Comparison of ENCODE assay signal across 1 cellular context in the genomic region with DNA sequence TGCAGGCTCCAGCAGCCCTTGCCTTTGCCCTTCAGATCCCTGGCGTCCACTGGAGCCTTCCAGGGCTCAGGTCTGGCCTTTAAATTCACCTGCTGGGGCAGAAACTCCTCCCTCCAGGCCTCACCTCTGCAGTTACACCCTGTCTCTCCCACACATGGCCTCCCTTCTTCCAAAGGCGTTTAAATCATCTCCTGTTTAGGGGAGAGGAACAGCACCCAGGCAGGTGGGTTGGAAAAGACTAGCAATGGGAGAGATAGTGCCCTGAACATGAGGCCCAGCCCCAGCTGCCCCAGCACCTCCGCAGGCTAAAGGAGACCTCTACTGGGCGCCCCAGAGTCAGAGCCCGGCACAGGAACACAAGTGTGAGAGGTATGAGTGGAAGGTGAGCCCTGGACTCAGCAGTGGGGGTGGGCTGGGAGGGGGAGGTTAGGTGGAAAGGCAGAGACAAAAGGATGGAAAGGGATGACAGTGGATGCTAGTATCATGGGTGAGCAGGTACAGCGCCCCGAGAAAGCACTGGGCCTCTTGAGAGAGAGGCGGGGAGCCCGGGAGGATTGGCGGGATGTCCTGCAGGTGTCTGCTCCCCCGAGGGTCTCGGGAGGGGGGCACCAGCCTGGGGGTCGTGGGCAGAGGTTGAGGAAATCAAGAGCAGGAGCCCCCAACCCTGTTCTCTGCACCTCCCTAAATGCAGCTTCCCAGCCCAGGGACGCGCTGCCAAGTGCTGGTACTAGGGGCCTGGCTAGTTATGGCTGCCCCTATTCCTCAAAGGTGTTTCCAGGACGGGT.
TF ChIP-seq lines count a peak whose summit lies in the region.

A gene with protein sequence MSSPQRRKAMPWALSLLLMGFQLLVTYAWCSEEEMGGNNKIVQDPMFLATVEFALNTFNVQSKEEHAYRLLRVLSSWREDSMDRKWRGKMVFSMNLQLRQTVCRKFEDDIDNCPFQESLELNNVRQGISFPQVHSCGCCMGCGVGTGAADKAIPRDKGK (minus strand): TSS at position 51 of the 785 bp plus-strand sequence. CDS start 53 bp downstream, outside the sequence.

TF ChIP-seq in GM12878, 131 proteins besides CTCF, POLR2A, EP300 and RAD21:
- TF ChIP-seq SMAD1 (IDR thresholded peaks at IDR 0.05; ENCODE audit: low read depth, partially characterized antibody) = no peak
- TF ChIP-seq EZH2 (IDR thresholded peaks at IDR 0.05; ENCODE audit: borderline replicate concordance, control insufficient read depth, low read depth, low read length) = no peak
- TF ChIP-seq, protein P1, sequence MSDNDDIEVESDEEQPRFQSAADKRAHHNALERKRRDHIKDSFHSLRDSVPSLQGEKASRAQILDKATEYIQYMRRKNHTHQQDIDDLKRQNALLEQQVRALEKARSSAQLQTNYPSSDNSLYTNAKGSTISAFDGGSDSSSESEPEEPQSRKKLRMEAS (IDR thresholded peaks at IDR 0.05; ENCODE audit: low read depth, low read length) = no peak
- TF ChIP-seq RCOR1 (conservative IDR thresholded peaks at IDR 0.05; ENCODE audit: low read depth, low read length) = no peak
- TF ChIP-seq PAX8 (IDR thresholded peaks at IDR 0.05) = no peak
- TF ChIP-seq, protein P2, sequence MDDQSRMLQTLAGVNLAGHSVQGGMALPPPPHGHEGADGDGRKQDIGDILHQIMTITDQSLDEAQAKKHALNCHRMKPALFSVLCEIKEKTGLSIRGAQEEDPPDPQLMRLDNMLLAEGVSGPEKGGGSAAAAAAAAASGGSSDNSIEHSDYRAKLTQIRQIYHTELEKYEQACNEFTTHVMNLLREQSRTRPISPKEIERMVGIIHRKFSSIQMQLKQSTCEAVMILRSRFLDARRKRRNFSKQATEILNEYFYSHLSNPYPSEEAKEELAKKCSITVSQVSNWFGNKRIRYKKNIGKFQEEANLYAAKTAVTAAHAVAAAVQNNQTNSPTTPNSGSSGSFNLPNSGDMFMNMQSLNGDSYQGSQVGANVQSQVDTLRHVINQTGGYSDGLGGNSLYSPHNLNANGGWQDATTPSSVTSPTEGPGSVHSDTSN (IDR thresholded peaks at IDR 0.05; ENCODE audit: insufficient replicate concordance, low read depth, low read length) = no peak
- TF ChIP-seq, protein P3, sequence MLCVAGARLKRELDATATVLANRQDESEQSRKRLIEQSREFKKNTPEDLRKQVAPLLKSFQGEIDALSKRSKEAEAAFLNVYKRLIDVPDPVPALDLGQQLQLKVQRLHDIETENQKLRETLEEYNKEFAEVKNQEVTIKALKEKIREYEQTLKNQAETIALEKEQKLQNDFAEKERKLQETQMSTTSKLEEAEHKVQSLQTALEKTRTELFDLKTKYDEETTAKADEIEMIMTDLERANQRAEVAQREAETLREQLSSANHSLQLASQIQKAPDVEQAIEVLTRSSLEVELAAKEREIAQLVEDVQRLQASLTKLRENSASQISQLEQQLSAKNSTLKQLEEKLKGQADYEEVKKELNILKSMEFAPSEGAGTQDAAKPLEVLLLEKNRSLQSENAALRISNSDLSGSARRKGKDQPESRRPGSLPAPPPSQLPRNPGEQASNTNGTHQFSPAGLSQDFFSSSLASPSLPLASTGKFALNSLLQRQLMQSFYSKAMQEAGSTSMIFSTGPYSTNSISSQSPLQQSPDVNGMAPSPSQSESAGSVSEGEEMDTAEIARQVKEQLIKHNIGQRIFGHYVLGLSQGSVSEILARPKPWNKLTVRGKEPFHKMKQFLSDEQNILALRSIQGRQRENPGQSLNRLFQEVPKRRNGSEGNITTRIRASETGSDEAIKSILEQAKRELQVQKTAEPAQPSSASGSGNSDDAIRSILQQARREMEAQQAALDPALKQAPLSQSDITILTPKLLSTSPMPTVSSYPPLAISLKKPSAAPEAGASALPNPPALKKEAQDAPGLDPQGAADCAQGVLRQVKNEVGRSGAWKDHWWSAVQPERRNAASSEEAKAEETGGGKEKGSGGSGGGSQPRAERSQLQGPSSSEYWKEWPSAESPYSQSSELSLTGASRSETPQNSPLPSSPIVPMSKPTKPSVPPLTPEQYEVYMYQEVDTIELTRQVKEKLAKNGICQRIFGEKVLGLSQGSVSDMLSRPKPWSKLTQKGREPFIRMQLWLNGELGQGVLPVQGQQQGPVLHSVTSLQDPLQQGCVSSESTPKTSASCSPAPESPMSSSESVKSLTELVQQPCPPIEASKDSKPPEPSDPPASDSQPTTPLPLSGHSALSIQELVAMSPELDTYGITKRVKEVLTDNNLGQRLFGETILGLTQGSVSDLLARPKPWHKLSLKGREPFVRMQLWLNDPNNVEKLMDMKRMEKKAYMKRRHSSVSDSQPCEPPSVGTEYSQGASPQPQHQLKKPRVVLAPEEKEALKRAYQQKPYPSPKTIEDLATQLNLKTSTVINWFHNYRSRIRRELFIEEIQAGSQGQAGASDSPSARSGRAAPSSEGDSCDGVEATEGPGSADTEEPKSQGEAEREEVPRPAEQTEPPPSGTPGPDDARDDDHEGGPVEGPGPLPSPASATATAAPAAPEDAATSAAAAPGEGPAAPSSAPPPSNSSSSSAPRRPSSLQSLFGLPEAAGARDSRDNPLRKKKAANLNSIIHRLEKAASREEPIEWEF (IDR thresholded peaks at IDR 0.05; ENCODE audit: insufficient replicate concordance, low read depth, low read length) = no peak
- TF ChIP-seq, protein P4, sequence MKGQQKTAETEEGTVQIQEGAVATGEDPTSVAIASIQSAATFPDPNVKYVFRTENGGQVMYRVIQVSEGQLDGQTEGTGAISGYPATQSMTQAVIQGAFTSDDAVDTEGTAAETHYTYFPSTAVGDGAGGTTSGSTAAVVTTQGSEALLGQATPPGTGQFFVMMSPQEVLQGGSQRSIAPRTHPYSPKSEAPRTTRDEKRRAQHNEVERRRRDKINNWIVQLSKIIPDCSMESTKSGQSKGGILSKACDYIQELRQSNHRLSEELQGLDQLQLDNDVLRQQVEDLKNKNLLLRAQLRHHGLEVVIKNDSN (IDR thresholded peaks at IDR 0.05; ENCODE audit: borderline replicate concordance, extremely low read length, insufficient read depth, low read depth, low read length) = no peak
- no peak for TF ChIP-seq CHD2 (IDR thresholded peaks at IDR 0.05; ENCODE audit: borderline replicate concordance, low read depth, low read length)
- TF ChIP-seq HDAC6 (IDR thresholded peaks at IDR 0.05; ENCODE audit: unreplicated experiment) = no peak
- TF ChIP-seq, protein P5, sequence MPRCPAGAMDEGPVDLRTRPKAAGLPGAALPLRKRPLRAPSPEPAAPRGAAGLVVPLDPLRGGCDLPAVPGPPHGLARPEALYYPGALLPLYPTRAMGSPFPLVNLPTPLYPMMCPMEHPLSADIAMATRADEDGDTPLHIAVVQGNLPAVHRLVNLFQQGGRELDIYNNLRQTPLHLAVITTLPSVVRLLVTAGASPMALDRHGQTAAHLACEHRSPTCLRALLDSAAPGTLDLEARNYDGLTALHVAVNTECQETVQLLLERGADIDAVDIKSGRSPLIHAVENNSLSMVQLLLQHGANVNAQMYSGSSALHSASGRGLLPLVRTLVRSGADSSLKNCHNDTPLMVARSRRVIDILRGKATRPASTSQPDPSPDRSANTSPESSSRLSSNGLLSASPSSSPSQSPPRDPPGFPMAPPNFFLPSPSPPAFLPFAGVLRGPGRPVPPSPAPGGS (IDR thresholded peaks at IDR 0.05; ENCODE audit: borderline replicate concordance, insufficient read depth, low read depth, low read length, poor library complexity, severe bottlenecking) = no peak
- TF ChIP-seq ZNF622 (IDR thresholded peaks at IDR 0.05) = no peak
- TF ChIP-seq, protein P6, sequence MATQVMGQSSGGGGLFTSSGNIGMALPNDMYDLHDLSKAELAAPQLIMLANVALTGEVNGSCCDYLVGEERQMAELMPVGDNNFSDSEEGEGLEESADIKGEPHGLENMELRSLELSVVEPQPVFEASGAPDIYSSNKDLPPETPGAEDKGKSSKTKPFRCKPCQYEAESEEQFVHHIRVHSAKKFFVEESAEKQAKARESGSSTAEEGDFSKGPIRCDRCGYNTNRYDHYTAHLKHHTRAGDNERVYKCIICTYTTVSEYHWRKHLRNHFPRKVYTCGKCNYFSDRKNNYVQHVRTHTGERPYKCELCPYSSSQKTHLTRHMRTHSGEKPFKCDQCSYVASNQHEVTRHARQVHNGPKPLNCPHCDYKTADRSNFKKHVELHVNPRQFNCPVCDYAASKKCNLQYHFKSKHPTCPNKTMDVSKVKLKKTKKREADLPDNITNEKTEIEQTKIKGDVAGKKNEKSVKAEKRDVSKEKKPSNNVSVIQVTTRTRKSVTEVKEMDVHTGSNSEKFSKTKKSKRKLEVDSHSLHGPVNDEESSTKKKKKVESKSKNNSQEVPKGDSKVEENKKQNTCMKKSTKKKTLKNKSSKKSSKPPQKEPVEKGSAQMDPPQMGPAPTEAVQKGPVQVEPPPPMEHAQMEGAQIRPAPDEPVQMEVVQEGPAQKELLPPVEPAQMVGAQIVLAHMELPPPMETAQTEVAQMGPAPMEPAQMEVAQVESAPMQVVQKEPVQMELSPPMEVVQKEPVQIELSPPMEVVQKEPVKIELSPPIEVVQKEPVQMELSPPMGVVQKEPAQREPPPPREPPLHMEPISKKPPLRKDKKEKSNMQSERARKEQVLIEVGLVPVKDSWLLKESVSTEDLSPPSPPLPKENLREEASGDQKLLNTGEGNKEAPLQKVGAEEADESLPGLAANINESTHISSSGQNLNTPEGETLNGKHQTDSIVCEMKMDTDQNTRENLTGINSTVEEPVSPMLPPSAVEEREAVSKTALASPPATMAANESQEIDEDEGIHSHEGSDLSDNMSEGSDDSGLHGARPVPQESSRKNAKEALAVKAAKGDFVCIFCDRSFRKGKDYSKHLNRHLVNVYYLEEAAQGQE (IDR thresholded peaks at IDR 0.05; ENCODE audit: low read depth, low read length) = no peak
- no peak for TF ChIP-seq JUNB (IDR thresholded peaks at IDR 0.05)
- TF ChIP-seq NFXL1 (IDR thresholded peaks at IDR 0.05; ENCODE audit: borderline replicate concordance) = no peak
- TF ChIP-seq ZNF384 (IDR thresholded peaks at IDR 0.05; ENCODE audit: borderline replicate concordance, low read depth, low read length) = no peak
- TF ChIP-seq FOS (IDR thresholded peaks at IDR 0.05; ENCODE audit: borderline replicate concordance, extremely low read depth, insufficient read length) = no peak
